Comparison of ENCODE assay signal across 2 cellular contexts in the genomic region with DNA sequence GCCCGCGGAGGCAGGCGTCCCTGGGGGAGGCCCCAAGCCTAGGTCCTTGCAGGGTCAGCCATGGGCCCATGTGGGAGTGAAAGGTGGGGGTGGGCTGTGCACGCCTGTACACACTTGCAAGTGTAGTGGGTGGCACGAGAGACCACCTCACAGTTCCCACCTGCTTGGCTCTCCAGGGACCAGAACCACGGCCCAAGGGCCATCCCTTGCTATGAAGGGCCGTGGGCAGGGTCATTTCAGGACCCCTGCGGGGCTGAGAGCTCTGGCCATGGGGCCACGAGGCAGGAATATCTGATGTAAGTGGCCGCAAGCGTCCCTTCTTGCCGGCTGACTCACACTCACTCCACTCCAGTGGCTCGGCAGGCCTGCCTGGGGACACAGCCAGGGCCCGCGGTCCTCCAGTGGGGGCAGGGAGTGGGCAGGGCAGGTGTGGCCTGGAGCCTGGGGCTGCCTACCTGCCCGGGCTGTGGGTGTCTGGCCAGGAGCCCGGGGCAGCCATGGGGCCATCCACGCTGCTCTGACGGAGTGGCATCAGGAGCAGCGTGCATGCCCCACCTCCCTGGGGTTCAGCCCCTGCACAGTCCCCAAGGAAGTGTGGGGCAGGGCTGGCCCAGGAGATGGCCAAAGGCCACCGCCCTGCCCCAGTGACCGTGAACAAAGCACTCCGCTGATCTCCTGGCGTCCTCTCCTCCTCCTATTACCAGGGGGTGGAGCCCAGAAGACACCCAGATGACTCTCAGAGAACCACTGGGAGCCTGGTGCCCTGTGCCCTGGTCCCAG.
A peak's percentile ranks its signal among the peaks of the same experiment; 100 is the strongest.
TF ChIP-seq lines count a peak whose summit lies in the region.

No MANE protein-coding gene starts in this region.

TF ChIP-seq in A549, 52 proteins besides CTCF, POLR2A, EP300 and RAD21 (continued from another document):
- TF ChIP-seq, protein P1, sequence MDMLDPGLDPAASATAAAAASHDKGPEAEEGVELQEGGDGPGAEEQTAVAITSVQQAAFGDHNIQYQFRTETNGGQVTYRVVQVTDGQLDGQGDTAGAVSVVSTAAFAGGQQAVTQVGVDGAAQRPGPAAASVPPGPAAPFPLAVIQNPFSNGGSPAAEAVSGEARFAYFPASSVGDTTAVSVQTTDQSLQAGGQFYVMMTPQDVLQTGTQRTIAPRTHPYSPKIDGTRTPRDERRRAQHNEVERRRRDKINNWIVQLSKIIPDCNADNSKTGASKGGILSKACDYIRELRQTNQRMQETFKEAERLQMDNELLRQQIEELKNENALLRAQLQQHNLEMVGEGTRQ (IDR thresholded peaks at IDR 0.05), result no peak
- TF ChIP-seq HOXB13 (CRISPR knock-in tag; IDR thresholded peaks at IDR 0.05; ENCODE audit: low read depth), result peak; percentile 59; the same call in 1 of the 2 replicates
- TF ChIP-seq JUNB (IDR thresholded peaks at IDR 0.05), result peak; percentile 49
- peak; percentile 26; the same call in 1 of the 3 replicates for TF ChIP-seq SMC3 (IDR thresholded peaks at IDR 0.05)
- no peak for TF ChIP-seq RFX5 (IDR thresholded peaks at IDR 0.05)
- TF ChIP-seq FOSL2 (IDR thresholded peaks at IDR 0.05), result peak; percentile 37; the same call in 1 of the 2 replicates
- TF ChIP-seq FOSL2 (CRISPR knock-in tag; IDR thresholded peaks at IDR 0.05), result peak; percentile 70
- no peak for TF ChIP-seq MAZ (IDR thresholded peaks at IDR 0.05; ENCODE audit: borderline replicate concordance, low read depth, low read length)
- TF ChIP-seq CEBPB (IDR thresholded peaks at IDR 0.05), result peak; percentile 47 to 71; a peak in 3 of 4 replicates
- peak in 1 of 2 experiments; percentile 90; a peak in 3 of 5 replicates for TF ChIP-seq JUN (IDR thresholded peaks at IDR 0.05)

TF ChIP-seq in HEK293, 187 proteins besides CTCF, POLR2A, EP300 and RAD21 (continued from another document and continues in another):
- TF ChIP-seq ATF2 (tag by site-specific recombination; IDR thresholded peaks at IDR 0.05; ENCODE audit: low read depth) (no peak), WT1 (tag by site-specific recombination; IDR thresholded peaks at IDR 0.05) (no peak), ZNF362 (tag by site-specific recombination; IDR thresholded peaks at IDR 0.05) (no peak), PRDM6 (tag by site-specific recombination; IDR thresholded peaks at IDR 0.05) (no peak), ZNF416 (tag by site-specific recombination; IDR thresholded peaks at IDR 0.05) (no peak), ZNF521 (tag by site-specific recombination; IDR thresholded peaks at IDR 0.05) (no peak), ZNF280D (tag by site-specific recombination; IDR thresholded peaks at IDR 0.05) (no peak), ZNF785 (tag by site-specific recombination; IDR thresholded peaks at IDR 0.05) (no peak), ZBTB26 (tag by site-specific recombination; optimal IDR thresholded peaks at IDR 0.05) (no peak), ZNF76 (tag by site-specific recombination; IDR thresholded peaks at IDR 0.05; ENCODE audit: borderline replicate concordance, low read depth) (no peak; the same call in 1 of the 2 replicates), ZNF404 (tag by site-specific recombination; IDR thresholded peaks at IDR 0.05) (no peak), ELK4 (IDR thresholded peaks at IDR 0.05; ENCODE audit: borderline replicate concordance, low read depth, low read length) (no peak), KLF8 (tag by site-specific recombination; IDR thresholded peaks at IDR 0.05) (no peak), ZNF26 (tag by site-specific recombination; IDR thresholded peaks at IDR 0.05) (no peak), ZNF473 (tag by site-specific recombination; IDR thresholded peaks at IDR 0.05) (no peak), ZBTB11 (tag by site-specific recombination; conservative IDR thresholded peaks at IDR 0.05; ENCODE audit: low read depth) (no peak), FEZF1 (tag by site-specific recombination; IDR thresholded peaks at IDR 0.05) (no peak), ZNF23 (tag by site-specific recombination; IDR thresholded peaks at IDR 0.05; ENCODE audit: borderline replicate concordance) (no peak), GLIS1 (tag by site-specific recombination; IDR thresholded peaks at IDR 0.05) (peak; percentile 81)
- TF ChIP-seq, protein P2, sequence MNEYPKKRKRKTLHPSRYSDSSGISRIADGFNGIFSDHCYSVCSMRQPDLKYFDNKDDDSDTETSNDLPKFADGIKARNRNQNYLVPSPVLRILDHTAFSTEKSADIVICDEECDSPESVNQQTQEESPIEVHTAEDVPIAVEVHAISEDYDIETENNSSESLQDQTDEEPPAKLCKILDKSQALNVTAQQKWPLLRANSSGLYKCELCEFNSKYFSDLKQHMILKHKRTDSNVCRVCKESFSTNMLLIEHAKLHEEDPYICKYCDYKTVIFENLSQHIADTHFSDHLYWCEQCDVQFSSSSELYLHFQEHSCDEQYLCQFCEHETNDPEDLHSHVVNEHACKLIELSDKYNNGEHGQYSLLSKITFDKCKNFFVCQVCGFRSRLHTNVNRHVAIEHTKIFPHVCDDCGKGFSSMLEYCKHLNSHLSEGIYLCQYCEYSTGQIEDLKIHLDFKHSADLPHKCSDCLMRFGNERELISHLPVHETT (tag by site-specific recombination; IDR thresholded peaks at IDR 0.05), result no peak
- TF ChIP-seq, protein P3, sequence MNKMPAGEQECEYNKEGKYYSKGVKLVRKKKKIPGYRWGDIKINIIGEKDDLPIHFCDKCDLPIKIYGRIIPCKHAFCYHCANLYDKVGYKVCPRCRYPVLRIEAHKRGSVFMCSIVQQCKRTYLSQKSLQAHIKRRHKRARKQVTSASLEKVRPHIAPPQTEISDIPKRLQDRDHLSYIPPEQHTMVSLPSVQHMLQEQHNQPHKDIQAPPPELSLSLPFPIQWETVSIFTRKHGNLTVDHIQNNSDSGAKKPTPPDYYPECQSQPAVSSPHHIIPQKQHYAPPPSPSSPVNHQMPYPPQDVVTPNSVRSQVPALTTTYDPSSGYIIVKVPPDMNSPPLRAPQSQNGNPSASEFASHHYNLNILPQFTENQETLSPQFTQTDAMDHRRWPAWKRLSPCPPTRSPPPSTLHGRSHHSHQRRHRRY (tag by site-specific recombination; IDR thresholded peaks at IDR 0.05), result no peak
- TF ChIP-seq, protein P4, sequence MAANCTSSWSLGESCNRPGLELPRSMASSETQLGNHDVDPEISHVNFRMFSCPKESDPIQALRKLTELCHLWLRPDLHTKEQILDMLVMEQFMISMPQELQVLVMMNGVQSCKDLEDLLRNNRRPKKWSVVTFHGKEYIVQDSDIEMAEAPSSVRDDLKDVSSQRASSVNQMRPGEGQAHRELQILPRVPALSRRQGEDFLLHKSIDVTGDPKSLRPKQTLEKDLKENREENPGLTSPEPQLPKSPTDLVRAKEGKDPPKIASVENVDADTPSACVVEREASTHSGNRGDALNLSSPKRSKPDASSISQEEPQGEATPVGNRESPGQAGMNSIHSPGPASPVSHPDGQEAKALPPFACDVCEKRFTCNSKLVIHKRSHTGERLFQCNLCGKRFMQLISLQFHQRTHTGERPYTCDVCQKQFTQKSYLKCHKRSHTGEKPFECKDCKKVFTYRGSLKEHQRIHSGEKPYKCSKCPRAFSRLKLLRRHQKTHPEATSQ (tag by site-specific recombination; IDR thresholded peaks at IDR 0.05), result no peak
